Comparison of ENCODE assay signal across 32 cellular contexts in genomic region chr4:94819779-94820178, GRCh38.
"Had no signal": no experiment of that assay in that cellular context is flagged by ENCODE, and none has a peak within 500 bp of the region (broad histone marks: within the 10 kb centered on the region; RNA-seq: fewer than 3 reads in every experiment).

No MANE protein-coding gene starts in this region.

- H3K36me3 Mint-ChIP-seq: immature natural killer cell; natural killer cell; stimulated activated memory B cell treated with anti-CD40 and anti-IgM and Interleukin-4, amounts not matched to agents 10 μg/mL and 1 μg/mL and 100 μg/mL, for 72 hours; type B pancreatic cell had no signal

- DNase-seq: colonic mucosa; effector CD8-positive, alpha-beta T cell; endodermal cell; foreskin keratinocyte; glutamatergic neuron; heart right ventricle; hippocampal formation; immature natural killer cell; islet precursor cell; kidney glomerular epithelial cell; left colon; left ventricle myocardium superior; lower lobe of right lung; natural killer cell; pancreas; right lobe of liver; stimulated activated CD4-positive, alpha-beta T cell treated with anti-CD3 and anti-CD28 coated beads, Interleukin-12 subunit alpha, Interleukin-12 subunit beta, amount 100 ng/mL, for 4 hours; stimulated activated CD4-positive, alpha-beta T cell treated with anti-CD3 and anti-CD28 coated beads, Interleukin-1b, Interleukin-23, amount 100 ng/mL, for 48 hours; stimulated activated CD4-positive, alpha-beta T cell treated with anti-CD3 and anti-CD28 coated beads, Interleukin-4, amount 100 ng/mL, for 1 hour; stimulated activated naive CD8-positive, alpha-beta T cell treated with anti-CD3 and anti-CD28 coated beads, Interleukin-15, Interleukin-2, amounts not matched to agents 100 U/mL and 50 U/mL, for 24 hours; substantia nigra; testis; tibial artery had no signal

- H3K9me3 Mint-ChIP-seq: dendritic cell treated with granulocyte-macrophage colony-stimulating factor and Interleukin-4, amounts not matched to agents 40 ng/mL and 50 ng/mL, for 4 days; endodermal cell; natural killer cell; neural crest cell; stimulated activated memory B cell treated with anti-CD40 and anti-IgM and Interleukin-4, amounts not matched to agents 10 μg/mL and 1 μg/mL and 100 μg/mL, for 72 hours; type B pancreatic cell had no signal

- ATAC-seq: esophagus mucosa; foreskin keratinocyte; left colon; natural killer cell; pancreas; right lobe of liver; stimulated activated memory B cell treated with anti-CD40 and anti-IgM and Interleukin-4, amounts not matched to agents 10 μg/mL and 1 μg/mL and 100 μg/mL, for 72 hours; stimulated activated naive CD8-positive, alpha-beta T cell treated with anti-CD3 and anti-CD28 coated beads, Interleukin-15, Interleukin-2, amounts not matched to agents 100 U/mL and 50 U/mL, for 24 hours had no signal

- H3K27me3 Mint-ChIP-seq: dendritic cell treated with granulocyte-macrophage colony-stimulating factor and Interleukin-4, amounts not matched to agents 40 ng/mL and 50 ng/mL, for 4 days; progenitor cell of endocrine pancreas; stimulated activated memory B cell treated with anti-CD40 and anti-IgM and Interleukin-4, amounts not matched to agents 10 μg/mL and 1 μg/mL and 100 μg/mL, for 72 hours; type B pancreatic cell had no signal

- H3K36me3 ChIP-seq: colonic mucosa, heart right ventricle, lower lobe of right lung, neutrophil, pancreas, right lobe of liver, tibial artery had no signal

- H3K9me3 ChIP-seq: colonic mucosa, heart right ventricle, lower lobe of right lung, neutrophil, pancreas, testis, tibial artery had no signal

- H3K4me1 ChIP-seq: colonic mucosa, foreskin keratinocyte, pancreas, right lobe of liver, testis, tibial artery had no signal

- H3K27ac ChIP-seq: colonic mucosa, epithelial cell of prostate, foreskin keratinocyte, heart right ventricle, lower lobe of right lung, neutrophil, pancreas, right lobe of liver, testis, tibial artery had no signal

- H3K27me3 ChIP-seq: colonic mucosa, neutrophil, pancreas, right lobe of liver, testis, tibial artery had no signal

- H3K4me1 Mint-ChIP-seq: immature natural killer cell; natural killer cell; stimulated activated memory B cell treated with anti-CD40 and anti-IgM and Interleukin-4, amounts not matched to agents 10 μg/mL and 1 μg/mL and 100 μg/mL, for 72 hours had no signal

- H3K4me2 ChIP-seq: smooth muscle cell had no signal

- H3K4me3 Mint-ChIP-seq: dendritic cell treated with granulocyte-macrophage colony-stimulating factor and Interleukin-4, amounts not matched to agents 40 ng/mL and 50 ng/mL, for 4 days; endodermal cell; immature natural killer cell; natural killer cell; neural crest cell; stimulated activated memory B cell treated with anti-CD40 and anti-IgM and Interleukin-4, amounts not matched to agents 10 μg/mL and 1 μg/mL and 100 μg/mL, for 72 hours; type B pancreatic cell had no signal

- FAIRE-seq: pancreas had no signal

- H3K27ac Mint-ChIP-seq: dendritic cell treated with granulocyte-macrophage colony-stimulating factor and Interleukin-4, amounts not matched to agents 40 ng/mL and 50 ng/mL, for 4 days; endodermal cell; immature natural killer cell; natural killer cell; stimulated activated memory B cell treated with anti-CD40 and anti-IgM and Interleukin-4, amounts not matched to agents 10 μg/mL and 1 μg/mL and 100 μg/mL, for 72 hours; type B pancreatic cell had no signal

- H3K4me3 ChIP-seq: colonic mucosa, heart right ventricle, lower lobe of right lung, pancreas, right lobe of liver, smooth muscle cell, testis, tibial artery had no signal
